8 cellular contexts compared by ENCODE assay signal in the genomic region with DNA sequence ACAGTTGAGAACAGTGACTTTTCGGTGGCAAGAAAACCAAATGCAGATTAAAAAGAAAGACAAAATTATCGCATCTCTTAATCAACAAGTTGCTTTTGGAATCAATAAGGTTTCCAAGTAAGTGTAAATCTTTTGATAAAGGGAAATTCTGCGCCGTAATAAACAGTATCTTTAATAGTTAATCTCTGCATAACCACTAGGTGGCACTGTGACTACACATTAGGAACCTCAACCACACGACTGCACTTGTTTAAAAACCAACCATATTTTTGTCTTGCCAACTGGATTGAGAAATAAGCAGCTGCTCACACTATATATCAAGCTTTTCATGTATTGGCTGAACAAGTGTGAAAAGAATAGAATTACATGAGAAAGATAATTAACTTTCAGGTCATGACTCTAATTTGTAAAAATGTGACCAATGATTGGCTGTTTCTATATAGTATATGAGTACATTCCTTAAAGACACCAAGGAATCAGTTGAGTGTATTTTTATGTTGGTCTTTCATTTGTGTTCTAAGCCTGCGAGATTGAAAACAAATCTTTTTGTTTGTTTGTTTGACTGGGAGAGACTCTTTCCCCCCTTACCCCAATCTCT.
DNase-seq lines count a peak whose midpoint lies in the region; ATAC-seq and TF ChIP-seq lines count a peak whose summit lies in the region.

No MANE protein-coding gene starts in this region.

- H3K4me1 ChIP-seq in fibroblast of lung (ENCODE audit: control insufficient read depth, extremely low read depth, insufficient read depth, low read length), result no peaks in the 10 kb centered on the region

- no peaks in the 10 kb centered on the region for H3K27me3 Mint-ChIP-seq in activated CD8-positive, alpha-beta T cell treated with anti-CD3 and anti-CD28 coated beads for 36 hours

- no peaks in the 10 kb centered on the region for H4K20me1 ChIP-seq in fibroblast of lung (ENCODE audit: control insufficient read depth, extremely low read depth, insufficient read depth, low read length)

- peak; percentile 61 for ATAC-seq in activated CD8-positive, alpha-beta T cell treated with anti-CD3 and anti-CD28 coated beads for 36 hours

- no peak for TF ChIP-seq POLR2A in lower leg skin (IDR thresholded peaks at IDR 0.05)

- H2AFZ ChIP-seq in fibroblast of lung (ENCODE audit: low read length), result no peak overlapping the region

- no peak overlapping the region for H3K4me3 Mint-ChIP-seq in activated CD8-positive, alpha-beta T cell treated with anti-CD3 and anti-CD28 coated beads for 36 hours

- peak overlapping the region; percentile 11 for H3K4me2 ChIP-seq in fibroblast of lung (ENCODE audit: extremely low read depth, insufficient read depth, low read length)

- no peak overlapping the region for H3K27ac ChIP-seq in fibroblast of lung (ENCODE audit: insufficient read depth, low read length)

- peak overlapping the region in 1 of 4 experiments; percentile 20 for H3K4me3 ChIP-seq in fibroblast of lung (replicated peaks in 1 of 4; ENCODE audit: control extremely low read depth in 1 of 4, insufficient read depth in 1 of 4, low read depth in 3 of 4, low read length in 4 of 4)
- no peak overlapping the region for H3K4me3 ChIP-seq in lower leg skin (ENCODE audit: low read depth, poor library complexity, severe bottlenecking)

- H3K9me3 Mint-ChIP-seq in activated CD8-positive, alpha-beta T cell treated with anti-CD3 and anti-CD28 coated beads for 36 hours, result no peaks in the 10 kb centered on the region

- H3K79me2 ChIP-seq in fibroblast of lung (ENCODE audit: control insufficient read depth, insufficient read depth, low read length), result no peaks in the 10 kb centered on the region

- intact Hi-C loops in activated CD8-positive, alpha-beta T cell treated with anti-CD3 and anti-CD28 coated beads for 36 hours (cut with micrococcal nuclease), result loop anchor here (1.0 kb wide), 1 partner anchor 253 kb away; no protein-coding TSS in a partner anchor
- intact Hi-C loops in lower leg skin (cut with DNase I; ENCODE audit: low total_unique reads), result no loop called here

- DNase-seq in COLO668 (lab: John Stamatoyannopoulos, UW; ENCODE audit: unreplicated experiment) (peak; percentile 13), GM19240 (ENCODE audit: insufficient read length, low spot score) (peak; percentile 8), HPDE6-E6E7 (ENCODE audit: extremely low spot score) (peak; percentile 31), NCI-H774 (lab: John Stamatoyannopoulos, UW) (peak; percentile 12), fibroblast of lung (ENCODE audit: low read depth in 2 of 2) (peak; percentile 63 to 91), non-pigmented ciliary epithelial cell (ENCODE audit: low read depth) (peak; percentile 43), lower leg skin (ENCODE audit: low spot score in 2 of 2) (no peak)
- peak; percentile 17 for DNase-seq in activated CD8-positive, alpha-beta T cell treated with anti-CD3 and anti-CD28 coated beads for 36 hours

- CTCF ChIA-PET in activated CD8-positive, alpha-beta T cell treated with anti-CD3 and anti-CD28 coated beads for 36 hours (lab: Charles Lee), result interaction anchor here (0.6 to 6.2 kb wide), 25 partner anchors 8 to 362 kb away, joined by 3 to 103 read pairs (median 4); a partner anchor contains a TSS

- H3K36me3 ChIP-seq in fibroblast of lung (ENCODE audit: control insufficient read depth, insufficient read depth, low read length), result no peaks in the 10 kb centered on the region

- no peak overlapping the region for H3K27ac Mint-ChIP-seq in activated CD8-positive, alpha-beta T cell treated with anti-CD3 and anti-CD28 coated beads for 36 hours

- H3K9ac ChIP-seq in fibroblast of lung (ENCODE audit: insufficient read depth, low read length), result no peak overlapping the region

- peaks cover 14% of the 10 kb centered on the region for H3K36me3 Mint-ChIP-seq in activated CD8-positive, alpha-beta T cell treated with anti-CD3 and anti-CD28 coated beads for 36 hours (ENCODE audit: low read depth)

- WGBS in lower leg skin, 2 donors, result 16 to 19% methylated on average over 6 of the region's 6 CpGs

- POLR2A ChIA-PET in activated CD8-positive, alpha-beta T cell treated with anti-CD3 and anti-CD28 coated beads for 36 hours (lab: Charles Lee), result interaction anchor here (0.6 kb wide), 1 partner anchor 10 kb away, joined by 3 read pairs; no protein-coding TSS in a partner anchor

- H3K27me3 ChIP-seq in fibroblast of lung (ENCODE audit: control insufficient read depth, insufficient read depth, low read length), result no peaks in the 10 kb centered on the region

- TF ChIP-seq CTCF in activated CD8-positive, alpha-beta T cell treated with anti-CD3 and anti-CD28 coated beads for 36 hours (IDR thresholded peaks at IDR 0.05), result peak; percentile 85
- peak; percentile 56 to 65 for TF ChIP-seq CTCF in fibroblast of lung (conservative IDR thresholded peaks at IDR 0.05 in 1 of 2, IDR thresholded peaks at IDR 0.05 in 1 of 2; ENCODE audit: low read depth in 1 of 2, low read length in 2 of 2)
- no peak for TF ChIP-seq CTCF in lower leg skin (IDR thresholded peaks at IDR 0.05)

- no peaks in the 10 kb centered on the region for H3K9me3 ChIP-seq in fibroblast of lung (ENCODE audit: control insufficient read depth, insufficient read depth, low read depth, low read length)

- peaks cover 9% of the 10 kb centered on the region for H3K4me1 Mint-ChIP-seq in activated CD8-positive, alpha-beta T cell treated with anti-CD3 and anti-CD28 coated beads for 36 hours (ENCODE audit: low read depth)

Comparison
In these comparisons a context has a peak if more than half of its experiments do, and no peak if none do; other contexts are left out.
1. DNase-seq: peak in COLO668 (single experiment), GM19240 (single experiment), HPDE6-E6E7 (single experiment), NCI-H774 (single experiment), activated CD8-positive, alpha-beta T cell treated with anti-CD3 and anti-CD28 coated beads for 36 hours (single experiment), fibroblast of lung (2 of 2) and non-pigmented ciliary epithelial cell (single experiment); none in lower leg skin (0 of 2).
2. CTCF ChIP-seq: peak in activated CD8-positive, alpha-beta T cell treated with anti-CD3 and anti-CD28 coated beads for 36 hours (single experiment) and fibroblast of lung (2 of 2); none in lower leg skin (0 of 3).